19 cellular contexts compared by ENCODE assay signal in genomic region chr1:112727716-112728115, GRCh38. TPM values are rescaled to one million over a fixed set of nuclear protein-coding genes. Genes with fewer than 3 reads are reported as not detected.
A peak's percentile ranks its signal among the peaks of the same experiment; 100 is the strongest.
DNase-seq lines count a peak whose midpoint lies in the region; ATAC-seq, FAIRE-seq and TF ChIP-seq lines count a peak whose summit lies in the region.
"Had no signal": no experiment of that assay in that cellular context is flagged by ENCODE, and none has a peak within 500 bp of the region (broad histone marks: within the 10 kb centered on the region; RNA-seq: fewer than 3 reads in every experiment).

No MANE protein-coding gene starts in this region.

- H3K4me3 ChIP-seq in HepG2 (replicated peaks in 1 of 3; ENCODE audit: insufficient read depth in 1 of 3, low read depth in 2 of 3, low read length in 3 of 3) (no peak overlapping the region), right lobe of liver (no peak overlapping the region), RWPE2 (ENCODE audit: severe bottlenecking) (no peak overlapping the region), epithelial cell of proximal tubule (ENCODE audit: low read depth, low read length) (no peak overlapping the region), left ventricle myocardium inferior (no peak overlapping the region)
- H3K4me3 ChIP-seq: left lung, MG63, spleen had no signal

- no peaks in the 10 kb centered on the region for H4K20me1 ChIP-seq in HepG2 (ENCODE audit: insufficient read depth, low read length)

- 0% methylated on average over 1 of the region's 2 CpGs for WGBS in HepG2 (ENCODE audit: low lambda C conversion rate)
- no CpG with 5 or more reads among the region's 2 CpGs for WGBS in right lobe of liver (ENCODE audit: insufficient coverage, low coverage, low lambda C conversion rate, missing lambda C conversion rate)

- FAIRE-seq in HepG2 (lab: Jason Lieb, UNC) (no peak), GM12891 (lab: Jason Lieb, UNC) (no peak)
- FAIRE-seq: A204.1, GM12892 had no signal

- peaks cover 6% of the 10 kb centered on the region; the same call in 1 of the 2 replicates for H3K4me1 ChIP-seq in HepG2 (ENCODE audit: insufficient read depth, low read length)
- no peaks in the 10 kb centered on the region for H3K4me1 ChIP-seq in right lobe of liver
- no peaks in the 10 kb centered on the region for H3K4me1 ChIP-seq in RWPE2 (ENCODE audit: insufficient read depth, poor library complexity, severe bottlenecking)
- peaks cover 3% of the 10 kb centered on the region for H3K4me1 ChIP-seq in left ventricle myocardium inferior

- in situ Hi-C loops in HepG2 (cut with HindIII; ENCODE audit: extremely low pct_ligation_motif_present, low pct_unique_long_range_greater_than_20kb): no loop called here

- no TSS peak for BruUV-seq in HepG2 (replicated peaks; lab: Mats Ljungman, UMichigan)

- intact Hi-C loops in HepG2 (cut with micrococcal nuclease; ENCODE audit: unreplicated experiment): no loop called here
- intact Hi-C loops in right lobe of liver (cut with DNase I): no loop called here
- intact Hi-C loops in left ventricle myocardium inferior (cut with micrococcal nuclease): no loop called here

- H3K9me3 ChIP-seq in HepG2 (ENCODE audit: low read length) (no peaks in the 10 kb centered on the region), right lobe of liver (no peaks in the 10 kb centered on the region), RWPE2 (ENCODE audit: severe bottlenecking) (no peaks in the 10 kb centered on the region), left ventricle myocardium inferior (replicated peaks) (no peaks in the 10 kb centered on the region)
- H3K9me3 ChIP-seq: left lung, MG63, spleen had no signal

- CTCF ChIA-PET in HepG2 (lab: Yijun Ruan, JAX; ENCODE audit: low intra/inter-chr PET ratio, low total read pairs): no interaction called here

- POLR2A ChIA-PET in HepG2 (lab: Yijun Ruan, JAX): no interaction called here

- no peaks in the 10 kb centered on the region for H3K79me2 ChIP-seq in HepG2 (ENCODE audit: insufficient read depth, low read length)

- H3K27ac ChIP-seq in HepG2 (ENCODE audit: extremely low read length, insufficient read depth, low read length) (no peak overlapping the region), right lobe of liver (no peak overlapping the region), RWPE2 (ENCODE audit: poor library complexity, severe bottlenecking) (no peak overlapping the region), left ventricle myocardium inferior (replicated peaks) (no peak overlapping the region)
- H3K27ac ChIP-seq: left lung, spleen had no signal

- DNase-seq in HepG2 (ENCODE audit: low spot score): no peak
- DNase-seq in right lobe of liver: no peak
- no peak for DNase-seq in RWPE2 (ENCODE audit: low spot score)
- DNase-seq in epithelial cell of proximal tubule (ENCODE audit: low read depth): no peak
- no peak for DNase-seq in left ventricle myocardium inferior
- no peak for DNase-seq in activated CD4-positive, CD25-positive, alpha-beta regulatory T cell (lab: John Stamatoyannopoulos, UW)
- DNase-seq in GM12891 (ENCODE audit: insufficient read length, low spot score): no peak
- no peak for DNase-seq in anterior cingulate cortex (lab: John Stamatoyannopoulos, UW)
- DNase-seq: activated CD4-positive, alpha-beta memory T cell treated with anti-CD3 and anti-CD28 coated beads, Interleukin-2, amount 10 ng/mL, durations not matched to agents 7 days and 5 days; effector CD8-positive, alpha-beta T cell; left lung; MG63; naive B cell; NCI-H1694; NCI-H345; spleen; stimulated activated naive CD4-positive, alpha-beta T cell had no signal

- no peak overlapping the region for H2AFZ ChIP-seq in HepG2 (ENCODE audit: low read length)

- TF ChIP-seq POLR2A in HepG2 (IDR thresholded peaks at IDR 0.05; ENCODE audit: insufficient read depth in 1 of 2, low read depth in 2 of 2, low read length in 2 of 2): no peak
- no peak for TF ChIP-seq POLR2A in right lobe of liver (IDR thresholded peaks at IDR 0.05)
- no peak for TF ChIP-seq POLR2A in GM12891 (IDR thresholded peaks at IDR 0.05; ENCODE audit: low read depth, low read length)

- TF ChIP-seq RAD21 in HepG2 (CRISPR knock-in tag; IDR thresholded peaks at IDR 0.05): no peak

- H3K27me3 ChIP-seq in HepG2 (ENCODE audit: control insufficient read depth in 1 of 2, insufficient read depth in 2 of 2, low read length in 2 of 2) (peaks cover 0 to 4% of the 10 kb centered on the region in 2 experiments; a peak in 1 of 5 replicates), right lobe of liver (no peaks in the 10 kb centered on the region), RWPE2 (ENCODE audit: insufficient read depth, poor library complexity, severe bottlenecking) (no peaks in the 10 kb centered on the region), left ventricle myocardium inferior (ENCODE audit: low read depth) (peaks cover 15% of the 10 kb centered on the region)
- H3K27me3 ChIP-seq: MG63 had no signal

- TF ChIP-seq CTCF in HepG2 (CRISPR knock-in tag; IDR thresholded peaks at IDR 0.05) (no peak), right lobe of liver (IDR thresholded peaks at IDR 0.05) (no peak), RWPE2 (IDR thresholded peaks at IDR 0.05; ENCODE audit: poor library complexity, severe bottlenecking) (peak; percentile 27), epithelial cell of proximal tubule (conservative IDR thresholded peaks at IDR 0.05; ENCODE audit: low read depth, low read length) (peak; percentile 32), left ventricle myocardium inferior (IDR thresholded peaks at IDR 0.05; ENCODE audit: borderline replicate concordance) (no peak)

- no peak overlapping the region for H3K9ac ChIP-seq in HepG2 (ENCODE audit: insufficient read depth, low read depth, low read length)

- H3K36me3 ChIP-seq in HepG2 (replicated peaks in 1 of 2; ENCODE audit: control insufficient read depth in 1 of 2, insufficient read depth in 2 of 2, low read length in 2 of 2) (no peaks in the 10 kb centered on the region), right lobe of liver (no peaks in the 10 kb centered on the region), RWPE2 (ENCODE audit: low read depth) (no peaks in the 10 kb centered on the region), left ventricle myocardium inferior (no peaks in the 10 kb centered on the region)
- H3K36me3 ChIP-seq: left lung, MG63, spleen had no signal

- ATAC-seq in HepG2 (peak; percentile 79), right lobe of liver (no peak), RWPE2 (ENCODE audit: low read depth) (peak; percentile 67; the same call in 1 of the 3 replicates)
- ATAC-seq: left lung had no signal

- TF ChIP-seq EP300 in HepG2 (IDR thresholded peaks at IDR 0.05; ENCODE audit: low read depth in 2 of 2, low read length in 2 of 2) (no peak), HepG2 (CRISPR knock-in tag; IDR thresholded peaks at IDR 0.05; ENCODE audit: borderline replicate concordance) (no peak)

- no peak overlapping the region for H3K4me2 ChIP-seq in HepG2 (ENCODE audit: low read depth, low read length)

RNA-seq across cellular contexts. Expression of gene PPM1J, which starts 12.6 kb away (rescaled TPM):
- 0.07 TPM in 1 of 2 replicates, not detected in the other for total RNA-seq in HepG2 (2016; rRNA removed; fragmentation: Illumina TruSeq; extraction: Trizol)
- total RNA-seq in HepG2 (2016; cell fraction: cytosol; rRNA removed; fragmentation: Illumina TruSeq; extraction: Trizol; ENCODE audit: low read depth): not detected in 2 replicates
- 0.09 and 0.11 TPM in 2 replicates for total RNA-seq in HepG2 (2016; cell fraction: insoluble cytoplasmic fraction; rRNA removed; fragmentation: Illumina TruSeq; extraction: Trizol)
- total RNA-seq in HepG2 (2016; cell fraction: membrane; rRNA removed; fragmentation: Illumina TruSeq; extraction: Trizol): 0.12 TPM in 1 of 2 replicates, not detected in the other
- total RNA-seq in HepG2 (2016; cell fraction: nucleus; rRNA removed; fragmentation: Illumina TruSeq; extraction: Trizol): not detected in 2 replicates
- polyA plus RNA-seq in HepG2 (2011; rRNA removed): 0.22 and 0.50 TPM in 2 replicates
- polyA plus RNA-seq in HepG2 (2011; cell fraction: cytosol; rRNA removed): 0.36 and 0.40 TPM in 2 replicates
- 1.2 TPM in 2 replicates for polyA plus RNA-seq in HepG2 (2011; cell fraction: nucleus; rRNA removed)
- 0.32 and 0.37 TPM in 2 replicates for polyA plus RNA-seq in HepG2 (2012)
- polyA plus RNA-seq in HepG2 (2016; cell fraction: cytosol; fragmentation: Illumina TruSeq; extraction: Trizol; ENCODE audit: low read depth): not detected in 2 replicates
- polyA plus RNA-seq in HepG2 (2016; cell fraction: insoluble cytoplasmic fraction; fragmentation: Illumina TruSeq; extraction: Trizol; ENCODE audit: low read depth): not detected in 2 replicates
- polyA plus RNA-seq in HepG2 (2016; cell fraction: membrane; fragmentation: Illumina TruSeq; extraction: Trizol; ENCODE audit: low read depth): 0.09 TPM in 1 of 2 replicates, not detected in the other
- not detected in 2 replicates for polyA plus RNA-seq in HepG2 (2016; cell fraction: nucleus; fragmentation: Illumina TruSeq; extraction: Trizol; ENCODE audit: insufficient read depth, low read depth)
- polyA minus RNA-seq in HepG2 (2011; rRNA and poly(A)+ RNA removed; ENCODE audit: low replicate concordance): 0.30 and 0.49 TPM in 2 replicates
- not detected in 2 replicates for polyA minus RNA-seq in HepG2 (2011; cell fraction: cytosol; rRNA and poly(A)+ RNA removed)
- polyA minus RNA-seq in HepG2 (2011; cell fraction: nucleus; rRNA and poly(A)+ RNA removed): not detected in 2 replicates
- total RNA-seq in right lobe of liver: 1 to 10 TPM in 1 of 6 experiments, under 1 TPM in 5; 0.15 to 1.2 (median 0.40) TPM
- total RNA-seq in epithelial cell of proximal tubule: 3.2 and 7.7 TPM in 2 replicates
- 5.4 TPM for total RNA-seq in left ventricle myocardium inferior
- 0.44 TPM for polyA plus RNA-seq in GM12891 (2012; ENCODE audit: low read depth, missing spikeins)
- total RNA-seq: activated CD4-positive, alpha-beta memory T cell treated with anti-CD3 and anti-CD28 coated beads, Interleukin-2, amount 10 ng/mL, durations not matched to agents 7 days and 5 days had no signal

RNA-seq across cellular contexts. Expression of gene RHOC, which starts 20.8 kb away (rescaled TPM):
- total RNA-seq in HepG2 (2016; rRNA removed; fragmentation: Illumina TruSeq; extraction: Trizol): 64.3 and 67.4 TPM in 2 replicates
- 40.7 and 41.9 TPM in 2 replicates for total RNA-seq in HepG2 (2016; cell fraction: cytosol; rRNA removed; fragmentation: Illumina TruSeq; extraction: Trizol; ENCODE audit: low read depth)
- total RNA-seq in HepG2 (2016; cell fraction: insoluble cytoplasmic fraction; rRNA removed; fragmentation: Illumina TruSeq; extraction: Trizol): 68.8 and 78.0 TPM in 2 replicates
- 52.1 and 54.9 TPM in 2 replicates for total RNA-seq in HepG2 (2016; cell fraction: membrane; rRNA removed; fragmentation: Illumina TruSeq; extraction: Trizol)
- 31.5 and 32.7 TPM in 2 replicates for total RNA-seq in HepG2 (2016; cell fraction: nucleus; rRNA removed; fragmentation: Illumina TruSeq; extraction: Trizol)
- polyA plus RNA-seq in HepG2 (2011; rRNA removed): 182 and 203 TPM in 2 replicates
- polyA plus RNA-seq in HepG2 (2011; cell fraction: cytosol; rRNA removed): 242 and 267 TPM in 2 replicates
- 113 and 161 TPM in 2 replicates for polyA plus RNA-seq in HepG2 (2011; cell fraction: nucleus; rRNA removed)
- polyA plus RNA-seq in HepG2 (2012): 110 and 146 TPM in 2 replicates
- polyA plus RNA-seq in HepG2 (2016; cell fraction: cytosol; fragmentation: Illumina TruSeq; extraction: Trizol; ENCODE audit: low read depth): 46.2 and 50.8 TPM in 2 replicates
- polyA plus RNA-seq in HepG2 (2016; cell fraction: insoluble cytoplasmic fraction; fragmentation: Illumina TruSeq; extraction: Trizol; ENCODE audit: low read depth): 85.4 and 98.1 TPM in 2 replicates
- polyA plus RNA-seq in HepG2 (2016; cell fraction: membrane; fragmentation: Illumina TruSeq; extraction: Trizol; ENCODE audit: low read depth): 52.0 and 55.8 TPM in 2 replicates
- 65.0 and 66.7 TPM in 2 replicates for polyA plus RNA-seq in HepG2 (2016; cell fraction: nucleus; fragmentation: Illumina TruSeq; extraction: Trizol; ENCODE audit: insufficient read depth, low read depth)
- 93.1 and 215 TPM in 2 replicates for polyA minus RNA-seq in HepG2 (2011; rRNA and poly(A)+ RNA removed; ENCODE audit: low replicate concordance)
- 55.3 and 74.0 TPM in 2 replicates for polyA minus RNA-seq in HepG2 (2011; cell fraction: cytosol; rRNA and poly(A)+ RNA removed)
- polyA minus RNA-seq in HepG2 (2011; cell fraction: nucleus; rRNA and poly(A)+ RNA removed): 47.8 and 64.6 TPM in 2 replicates
- 100 to 1,000 TPM in 3 of 6 experiments, 10 to 100 TPM in 3; 47.9 to 207 (median 107) TPM for total RNA-seq in right lobe of liver
- total RNA-seq in epithelial cell of proximal tubule: 766 and 1,011 TPM in 2 replicates
- total RNA-seq in left ventricle myocardium inferior: 129 TPM
- polyA plus RNA-seq in GM12891 (2012; ENCODE audit: low read depth, missing spikeins): 267 TPM

RNA-seq across cellular contexts. Expression of gene MOV10, which starts 53.3 kb away (rescaled TPM):
- 38.0 and 56.4 TPM in 2 replicates for total RNA-seq in HepG2 (2016; rRNA removed; fragmentation: Illumina TruSeq; extraction: Trizol)
- 8.9 and 12.9 TPM in 2 replicates for total RNA-seq in HepG2 (2016; cell fraction: cytosol; rRNA removed; fragmentation: Illumina TruSeq; extraction: Trizol; ENCODE audit: low read depth)
- 38.3 and 56.0 TPM in 2 replicates for total RNA-seq in HepG2 (2016; cell fraction: insoluble cytoplasmic fraction; rRNA removed; fragmentation: Illumina TruSeq; extraction: Trizol)
- 16.5 and 18.1 TPM in 2 replicates for total RNA-seq in HepG2 (2016; cell fraction: membrane; rRNA removed; fragmentation: Illumina TruSeq; extraction: Trizol)
- total RNA-seq in HepG2 (2016; cell fraction: nucleus; rRNA removed; fragmentation: Illumina TruSeq; extraction: Trizol): 73.8 and 86.8 TPM in 2 replicates
- polyA plus RNA-seq in HepG2 (2011; rRNA removed): 58.2 and 70.6 TPM in 2 replicates
- 29.1 and 29.4 TPM in 2 replicates for polyA plus RNA-seq in HepG2 (2011; cell fraction: cytosol; rRNA removed)
- polyA plus RNA-seq in HepG2 (2011; cell fraction: nucleus; rRNA removed): 312 and 401 TPM in 2 replicates
- 49.6 and 55.9 TPM in 2 replicates for polyA plus RNA-seq in HepG2 (2012)
- 11.5 and 13.4 TPM in 2 replicates for polyA plus RNA-seq in HepG2 (2016; cell fraction: cytosol; fragmentation: Illumina TruSeq; extraction: Trizol; ENCODE audit: low read depth)
- 53.0 and 64.1 TPM in 2 replicates for polyA plus RNA-seq in HepG2 (2016; cell fraction: insoluble cytoplasmic fraction; fragmentation: Illumina TruSeq; extraction: Trizol; ENCODE audit: low read depth)
- 20.2 and 20.9 TPM in 2 replicates for polyA plus RNA-seq in HepG2 (2016; cell fraction: membrane; fragmentation: Illumina TruSeq; extraction: Trizol; ENCODE audit: low read depth)
- polyA plus RNA-seq in HepG2 (2016; cell fraction: nucleus; fragmentation: Illumina TruSeq; extraction: Trizol; ENCODE audit: insufficient read depth, low read depth): 253 and 261 TPM in 2 replicates
- 73.5 and 79.2 TPM in 2 replicates for polyA minus RNA-seq in HepG2 (2011; rRNA and poly(A)+ RNA removed; ENCODE audit: low replicate concordance)
- 22.2 and 39.1 TPM in 2 replicates for polyA minus RNA-seq in HepG2 (2011; cell fraction: cytosol; rRNA and poly(A)+ RNA removed)
- polyA minus RNA-seq in HepG2 (2011; cell fraction: nucleus; rRNA and poly(A)+ RNA removed): 92.0 and 96.2 TPM in 2 replicates
- 10 to 100 TPM; 32.3 to 55.8 (median 46.2) TPM for total RNA-seq in right lobe of liver
- total RNA-seq in epithelial cell of proximal tubule: 35.7 and 46.4 TPM in 2 replicates
- 12.7 TPM for total RNA-seq in left ventricle myocardium inferior
- 59.1 TPM for polyA plus RNA-seq in GM12891 (2012; ENCODE audit: low read depth, missing spikeins)

Comparison
In these comparisons a context has a peak if more than half of its experiments do, and no peak if none do; other contexts are left out.
1. ATAC-seq: peak in HepG2 (single experiment) and RWPE2 (single experiment); none in right lobe of liver (0 of 4).
2. CTCF ChIP-seq: peak in RWPE2 (single experiment) and epithelial cell of proximal tubule (single experiment); none in HepG2 (single experiment), right lobe of liver (0 of 4) and left ventricle myocardium inferior (single experiment).